In the genomic region with DNA sequence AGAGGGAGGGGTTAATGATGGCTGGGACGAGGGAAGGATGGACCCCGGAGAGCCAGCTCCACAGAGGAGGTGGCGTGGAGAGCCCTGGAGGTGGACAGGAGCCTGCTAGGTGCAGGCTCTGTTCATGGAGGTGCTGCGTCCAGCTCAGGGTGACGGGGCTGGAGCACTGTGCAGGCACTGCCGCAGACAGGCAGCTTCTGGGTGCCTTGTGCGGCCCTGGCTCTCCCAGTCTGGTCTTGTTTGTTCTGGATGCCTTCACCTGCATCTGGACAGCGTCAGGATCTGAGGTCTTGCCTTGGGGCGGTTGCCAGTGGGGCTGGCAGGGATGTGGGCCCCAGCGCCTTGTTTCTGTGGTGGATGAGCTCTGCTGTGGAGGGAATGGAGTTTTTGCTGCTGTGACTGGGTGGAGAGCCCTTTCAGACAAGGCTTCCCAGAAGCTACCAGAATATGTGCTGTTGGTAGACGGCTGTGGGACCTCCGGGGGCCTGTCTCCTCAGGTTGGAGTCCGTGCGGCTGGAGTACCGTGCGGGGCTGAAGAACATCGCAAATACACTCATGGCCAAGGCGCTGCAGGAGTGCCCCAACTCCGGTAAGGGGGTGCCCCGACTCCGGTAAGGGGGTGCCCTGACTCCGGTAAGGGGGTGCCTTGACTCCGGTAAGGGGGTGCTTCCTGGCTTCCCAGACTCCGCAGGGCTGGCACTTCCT, we compare ENCODE assay signal across 1 cellular context.
TF ChIP-seq lines count a peak whose summit lies in the region.

No MANE protein-coding gene starts in this region.

TF ChIP-seq in HCT116, 20 proteins besides CTCF, POLR2A, EP300 and RAD21:
- TF ChIP-seq ATF3 (IDR thresholded peaks at IDR 0.05) (no peak), SIN3A (IDR thresholded peaks at IDR 0.05; ENCODE audit: low read depth) (no peak), EGR1 (IDR thresholded peaks at IDR 0.05; ENCODE audit: low read depth) (no peak), CEBPB (IDR thresholded peaks at IDR 0.05; ENCODE audit: low read depth) (no peak), ELF1 (IDR thresholded peaks at IDR 0.05; ENCODE audit: borderline replicate concordance, low read depth) (no peak), REST (IDR thresholded peaks at IDR 0.05; ENCODE audit: low read depth) (no peak), TCF7L2 (IDR thresholded peaks at IDR 0.05; ENCODE audit: borderline replicate concordance, extremely low read depth, insufficient read depth, insufficient read length) (no peak), YY1 (IDR thresholded peaks at IDR 0.05; ENCODE audit: extremely low read depth, insufficient replicate concordance, low read depth, low read length) (no peak), ZNF274 (IDR thresholded peaks at IDR 0.05; ENCODE audit: low read depth, low read length) (no peak), POLR2AphosphoS5 (IDR thresholded peaks at IDR 0.05; ENCODE audit: low read depth, low read length) (no peak), FOSL1 (IDR thresholded peaks at IDR 0.05; ENCODE audit: low read depth) (no peak), JUND (IDR thresholded peaks at IDR 0.05) (no peak)
- TF ChIP-seq, protein P1, sequence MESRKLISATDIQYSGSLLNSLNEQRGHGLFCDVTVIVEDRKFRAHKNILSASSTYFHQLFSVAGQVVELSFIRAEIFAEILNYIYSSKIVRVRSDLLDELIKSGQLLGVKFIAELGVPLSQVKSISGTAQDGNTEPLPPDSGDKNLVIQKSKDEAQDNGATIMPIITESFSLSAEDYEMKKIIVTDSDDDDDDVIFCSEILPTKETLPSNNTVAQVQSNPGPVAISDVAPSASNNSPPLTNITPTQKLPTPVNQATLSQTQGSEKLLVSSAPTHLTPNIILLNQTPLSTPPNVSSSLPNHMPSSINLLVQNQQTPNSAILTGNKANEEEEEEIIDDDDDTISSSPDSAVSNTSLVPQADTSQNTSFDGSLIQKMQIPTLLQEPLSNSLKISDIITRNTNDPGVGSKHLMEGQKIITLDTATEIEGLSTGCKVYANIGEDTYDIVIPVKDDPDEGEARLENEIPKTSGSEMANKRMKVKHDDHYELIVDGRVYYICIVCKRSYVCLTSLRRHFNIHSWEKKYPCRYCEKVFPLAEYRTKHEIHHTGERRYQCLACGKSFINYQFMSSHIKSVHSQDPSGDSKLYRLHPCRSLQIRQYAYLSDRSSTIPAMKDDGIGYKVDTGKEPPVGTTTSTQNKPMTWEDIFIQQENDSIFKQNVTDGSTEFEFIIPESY (IDR thresholded peaks at IDR 0.05; ENCODE audit: extremely low read depth, insufficient replicate concordance, low read length): no peak
